In genomic region chr3:141542989-141543388, GRCh38 we compare ENCODE assay signal across 19 cellular contexts. TPM values are rescaled to one million over a fixed set of nuclear protein-coding genes. Genes with fewer than 3 reads are reported as not detected.
A peak's percentile ranks its signal among the peaks of the same experiment; 100 is the strongest.
DNase-seq lines count a peak whose midpoint lies in the region; ATAC-seq and TF ChIP-seq lines count a peak whose summit lies in the region.
"Had no signal": no experiment of that assay in that cellular context is flagged by ENCODE, and none has a peak within 500 bp of the region (broad histone marks: within the 10 kb centered on the region; RNA-seq: fewer than 3 reads in every experiment).

No MANE protein-coding gene starts in this region.

- H2AFZ ChIP-seq in H9 (ENCODE audit: low read length), result no peak overlapping the region

- no peak overlapping the region for H3K4ac ChIP-seq in H9 (ENCODE audit: low read depth, low read length)

- no peak overlapping the region for H3T11ph ChIP-seq in H9 (ENCODE audit: low read length)

- no peak overlapping the region for H3K4me2 ChIP-seq in H9 (ENCODE audit: insufficient read depth, insufficient read length, low read length)

- H4K8ac ChIP-seq in H9 (replicated peaks; ENCODE audit: insufficient read length, low read depth, low read length), result no peak overlapping the region

- no peak overlapping the region for H2BK5ac ChIP-seq in H9 (ENCODE audit: insufficient read length, low read length)

- no peak overlapping the region for H3K23ac ChIP-seq in H9 (ENCODE audit: insufficient read length, low read depth, low read length)

- no peak overlapping the region for H2BK20ac ChIP-seq in H9 (ENCODE audit: low read depth, low read length, poor library complexity, severe bottlenecking)

- H3K4me3 Mint-ChIP-seq in CD14-positive monocyte (no peak overlapping the region), mesothelial cell of epicardium (no peak overlapping the region), H9 (no peak overlapping the region)
- H3K4me3 Mint-ChIP-seq in CD8-positive, alpha-beta memory T cell, result no peak overlapping the region
- H3K4me3 Mint-ChIP-seq in activated naive CD8-positive, alpha-beta T cell treated with anti-CD3 and anti-CD28 coated beads, Interleukin-2, amount 50 U/mL, for 24 hours, result peak overlapping the region; percentile 13

- H4K5ac ChIP-seq in H9 (ENCODE audit: insufficient read length, low read depth, low read length), result no peak overlapping the region

- peaks cover 68 to 77% of the 10 kb centered on the region in 2 donors for H3K36me3 Mint-ChIP-seq in CD14-positive monocyte
- peaks cover 44 to 71% (median 46%) of the 10 kb centered on the region in 3 donors for H3K36me3 Mint-ChIP-seq in CD8-positive, alpha-beta memory T cell
- peaks cover 70% of the 10 kb centered on the region for H3K36me3 Mint-ChIP-seq in activated naive CD8-positive, alpha-beta T cell treated with anti-CD3 and anti-CD28 coated beads, Interleukin-2, amount 50 U/mL, for 24 hours (ENCODE audit: low read depth)
- peaks cover 62% of the 10 kb centered on the region for H3K36me3 Mint-ChIP-seq in mesothelial cell of epicardium
- H3K36me3 Mint-ChIP-seq in H9 (ENCODE audit: insufficient read depth in 1 of 3, low read depth in 3 of 3), result peaks cover 28 to 53% (median 39%) of the 10 kb centered on the region in 3 experiments

- H2BK120ac ChIP-seq in H9 (ENCODE audit: low read depth, low read length, poor library complexity, severe bottlenecking), result no peak overlapping the region

- no peak for DNase-seq in CD14-positive monocyte (ENCODE audit: low spot score)
- DNase-seq in CD8-positive, alpha-beta memory T cell, result no peak
- DNase-seq in activated naive CD8-positive, alpha-beta T cell treated with anti-CD3 and anti-CD28 coated beads, Interleukin-2, amount 50 U/mL, for 24 hours, result no peak
- no peak for DNase-seq in mesothelial cell of epicardium (ENCODE audit: low spot score in 2 of 2, unreplicated experiment in 2 of 2)
- DNase-seq in GM10248 (ENCODE audit: extremely low spot score), result no peak
- no peak for DNase-seq in stimulated activated CD4-positive, alpha-beta T cell treated with anti-CD3 and anti-CD28 coated beads, Interleukin-4, amount 100 ng/mL, for 4 hours
- DNase-seq in H9, result no peak
- DNase-seq: activated CD4-positive, alpha-beta T cell treated with anti-CD3 and anti-CD28 coated beads, Interleukin-2, amount 50 U/mL, for 48 hours; AML-193; erythroblast; left lung; NCI-H1930; NCI-H446; stimulated activated CD8-positive, alpha-beta memory T cell treated with anti-CD3 and anti-CD28 coated beads, Interleukin-4, amount 100 ng/mL, for 48 hours had no signal

- no peaks in the 10 kb centered on the region for H4K20me1 ChIP-seq in H9 (ENCODE audit: control insufficient read depth, insufficient read depth, insufficient read length)

- H3K4me1 ChIP-seq in CD8-positive, alpha-beta memory T cell (ENCODE audit: insufficient read depth, low read length), result peaks cover 23% of the 10 kb centered on the region
- H3K4me1 ChIP-seq in H9 (ENCODE audit: insufficient read depth, low read length), result no peaks in the 10 kb centered on the region
- H3K4me1 ChIP-seq: HAP-1, suprapubic skin had no signal

- peak; percentile 30 for TF ChIP-seq CTCF in CD14-positive monocyte (IDR thresholded peaks at IDR 0.05)
- TF ChIP-seq CTCF in mesothelial cell of epicardium (IDR thresholded peaks at IDR 0.05; ENCODE audit: unreplicated experiment), result peak; percentile 64
- TF ChIP-seq CTCF in GM10248 (IDR thresholded peaks at IDR 0.05; ENCODE audit: control extremely low read depth, extremely low read depth, low read depth, missing control alignments), result no peak
- TF ChIP-seq CTCF in H9 (conservative IDR thresholded peaks at IDR 0.05), result no peak

- H3K9me3 Mint-ChIP-seq in CD14-positive monocyte (peaks cover 12 to 28% (median 20%) of the 10 kb centered on the region in 7 donors), mesothelial cell of epicardium (peaks cover 53% of the 10 kb centered on the region), H9 (peaks cover 0 to 11% of the 10 kb centered on the region in 2 experiments; a peak in 3 of 5 replicates)
- peaks cover 9 to 20% (median 15%) of the 10 kb centered on the region in 5 donors for H3K9me3 Mint-ChIP-seq in CD8-positive, alpha-beta memory T cell
- peaks cover 38% of the 10 kb centered on the region for H3K9me3 Mint-ChIP-seq in activated naive CD8-positive, alpha-beta T cell treated with anti-CD3 and anti-CD28 coated beads, Interleukin-2, amount 50 U/mL, for 24 hours

- H3K36me3 ChIP-seq in CD8-positive, alpha-beta memory T cell (ENCODE audit: insufficient read depth, low read length), result peaks cover 20% of the 10 kb centered on the region
- H3K36me3 ChIP-seq: HAP-1 had no signal

- no peak overlapping the region for H3K4me3 ChIP-seq in CD8-positive, alpha-beta memory T cell (ENCODE audit: low read length)
- H3K4me3 ChIP-seq: gastroesophageal sphincter, HAP-1, left lung, suprapubic skin had no signal

- no peak overlapping the region for H3K9ac ChIP-seq in H9 (ENCODE audit: extremely low read depth, insufficient read length, low read length)

- H3K4me1 Mint-ChIP-seq in CD14-positive monocyte (peaks cover 30% of the 10 kb centered on the region), mesothelial cell of epicardium (no peaks in the 10 kb centered on the region), H9 (peaks cover 0 to 5% of the 10 kb centered on the region in 2 experiments; a peak in 1 of 4 replicates)
- H3K4me1 Mint-ChIP-seq in CD8-positive, alpha-beta memory T cell, result peaks cover 65 to 89% (median 83%) of the 10 kb centered on the region in 3 donors
- peaks cover 83% of the 10 kb centered on the region for H3K4me1 Mint-ChIP-seq in activated naive CD8-positive, alpha-beta T cell treated with anti-CD3 and anti-CD28 coated beads, Interleukin-2, amount 50 U/mL, for 24 hours

- H3K27ac ChIP-seq in CD8-positive, alpha-beta memory T cell (ENCODE audit: low read depth, low read length), result no peak overlapping the region
- H3K27ac ChIP-seq in H9 (ENCODE audit: insufficient read length, low read depth, low read length), result no peak overlapping the region
- H3K27ac ChIP-seq: gastroesophageal sphincter, left lung, RWPE1, suprapubic skin had no signal

- no peak overlapping the region for H4K91ac ChIP-seq in H9 (ENCODE audit: insufficient read length, low read depth, low read length)

- H3K79me2 ChIP-seq in H9 (ENCODE audit: insufficient read depth, low read length), result no peaks in the 10 kb centered on the region

- no peak overlapping the region for H3K27ac Mint-ChIP-seq in CD14-positive monocyte
- peak overlapping the region in 7 of 8 donors; percentile 3 to 82 (median 50) for H3K27ac Mint-ChIP-seq in CD8-positive, alpha-beta memory T cell
- H3K27ac Mint-ChIP-seq in activated naive CD8-positive, alpha-beta T cell treated with anti-CD3 and anti-CD28 coated beads, Interleukin-2, amount 50 U/mL, for 24 hours, result peak overlapping the region; percentile 92
- H3K27ac Mint-ChIP-seq in mesothelial cell of epicardium, result no peak overlapping the region
- H3K27ac Mint-ChIP-seq in H9, result no peak overlapping the region

- H2BK15ac ChIP-seq in H9 (ENCODE audit: low read depth, low read length), result no peak overlapping the region

- no peaks in the 10 kb centered on the region for H3K27me3 Mint-ChIP-seq in CD14-positive monocyte (ENCODE audit: low read depth in 3 of 3)
- H3K27me3 Mint-ChIP-seq in CD8-positive, alpha-beta memory T cell, result no peaks in the 10 kb centered on the region
- no peaks in the 10 kb centered on the region for H3K27me3 Mint-ChIP-seq in activated naive CD8-positive, alpha-beta T cell treated with anti-CD3 and anti-CD28 coated beads, Interleukin-2, amount 50 U/mL, for 24 hours
- no peaks in the 10 kb centered on the region for H3K27me3 Mint-ChIP-seq in mesothelial cell of epicardium (ENCODE audit: low read depth)
- no peaks in the 10 kb centered on the region for H3K27me3 Mint-ChIP-seq in H9 (ENCODE audit: low read depth)

- no peaks in the 10 kb centered on the region for H3K79me1 ChIP-seq in H9 (ENCODE audit: insufficient read depth, low read depth, low read length, poor library complexity, severe bottlenecking)

- CTCF ChIA-PET in CD8-positive, alpha-beta memory T cell (lab: Charles Lee), result no interaction called here
- CTCF ChIA-PET in GM10248 (lab: Yijun Ruan, JAX), result no interaction called here

- no peak overlapping the region for H2AK5ac ChIP-seq in H9 (ENCODE audit: insufficient read length, low read length)

- H2BK12ac ChIP-seq in H9 (ENCODE audit: insufficient read length, low read depth, low read length), result no peak overlapping the region

- H3K27me3 ChIP-seq in CD8-positive, alpha-beta memory T cell (ENCODE audit: insufficient read depth, low read length, poor library complexity, severe bottlenecking), result no peaks in the 10 kb centered on the region
- H3K27me3 ChIP-seq in H9 (ENCODE audit: insufficient read depth, low read length), result no peaks in the 10 kb centered on the region
- H3K27me3 ChIP-seq: gastroesophageal sphincter, left lung, suprapubic skin had no signal

- no peaks in the 10 kb centered on the region for H3K23me2 ChIP-seq in H9 (ENCODE audit: insufficient read length, low read depth, low read length, poor library complexity, severe bottlenecking)

- H3K14ac ChIP-seq in H9 (ENCODE audit: insufficient read depth, low read length), result no peak overlapping the region

- POLR2A ChIA-PET in CD8-positive, alpha-beta memory T cell (lab: Charles Lee), result no interaction called here
- POLR2A ChIA-PET in GM10248 (lab: Yijun Ruan, JAX), result no interaction called here

- peaks cover 4% of the 10 kb centered on the region for H3K9me3 ChIP-seq in CD8-positive, alpha-beta memory T cell (ENCODE audit: low read length)
- H3K9me3 ChIP-seq in H9 (ENCODE audit: control insufficient read depth, low read depth, low read length), result no peaks in the 10 kb centered on the region
- H3K9me3 ChIP-seq: suprapubic skin had no signal

- ATAC-seq in activated naive CD8-positive, alpha-beta T cell treated with anti-CD3 and anti-CD28 coated beads, Interleukin-2, amount 50 U/mL, for 24 hours, result no peak
- ATAC-seq in GM21360 (IDR thresholded peaks at IDR 0.05; ENCODE audit: unreplicated experiment), result no peak
- ATAC-seq: gastroesophageal sphincter, left lung had no signal

- no peak overlapping the region for H3K18ac ChIP-seq in H9 (ENCODE audit: insufficient read length, low read depth, low read length)

- no peak overlapping the region for H3K56ac ChIP-seq in H9 (ENCODE audit: insufficient read length, low read depth, low read length)

- intact Hi-C loops in CD14-positive monocyte (cut with micrococcal nuclease), result no loop called here

RNA-seq across cellular contexts. Expression of gene RASA2, which starts 56.2 kb away (rescaled TPM):
- 10 to 100 TPM in 1 of 2 donors, 1 to 10 TPM in 1; 8.8 to 13.5 TPM for polyA plus RNA-seq in CD14-positive monocyte
- 10 to 100 TPM; 34.0 to 36.4 TPM for total RNA-seq in CD8-positive, alpha-beta memory T cell
- 39.2 TPM for polyA plus RNA-seq in CD8-positive, alpha-beta memory T cell
- 14.5 to 15.5 TPM (median 15.5 TPM) in 3 replicates for total RNA-seq in mesothelial cell of epicardium
- total RNA-seq in H9 (2021), result 21.5 and 24.4 TPM in 2 replicates

Comparison
In these comparisons a context has a peak if more than half of its experiments do, and no peak if none do; other contexts are left out.
1. H3K27ac Mint-ChIP-seq: peak in CD8-positive, alpha-beta memory T cell (7 of 8) and activated naive CD8-positive, alpha-beta T cell treated with anti-CD3 and anti-CD28 coated beads, Interleukin-2, amount 50 U/mL, for 24 hours (single experiment); none in CD14-positive monocyte (0 of 7), mesothelial cell of epicardium (single experiment) and H9 (0 of 3).
2. CTCF ChIP-seq: peak in CD14-positive monocyte (single experiment) and mesothelial cell of epicardium (single experiment); none in GM10248 (single experiment) and H9 (single experiment).